Comparison of ENCODE assay signal across 8 cellular contexts in genomic region chr19:52962394-52963228, GRCh38. TPM values are rescaled to one million over a fixed set of nuclear protein-coding genes. Genes with fewer than 3 reads are reported as not detected.
DNase-seq lines count a peak whose midpoint lies in the region; ATAC-seq and TF ChIP-seq lines count a peak whose summit lies in the region.

TSS of gene ZNF816 (minus strand) at chr19:52962881. CDS start at chr19:52956089, 6,792 bp downstream.

- peak; percentile 96 for ATAC-seq in GM21825 (IDR thresholded peaks at IDR 0.05; ENCODE audit: unreplicated experiment)

- H3K4me2 ChIP-seq in DOHH2 (ENCODE audit: low read length) (peak within 1 kb of the TSS; percentile 66), Karpas-422 (ENCODE audit: low read depth, low read length, poor library complexity, severe bottlenecking) (peak within 1 kb of the TSS; percentile 88), neural cell (ENCODE audit: low read length) (peak within 1 kb of the TSS; percentile 85)

- H3K9me3 Mint-ChIP-seq in stimulated activated naive CD8-positive, alpha-beta T cell treated with anti-CD3 and anti-CD28 coated beads, Interleukin-15, Interleukin-2, amounts not matched to agents 100 ng/mL and 50 ng/mL, for 24 hours, result peaks cover 36% of the 10 kb centered on the region

- H3K36me3 Mint-ChIP-seq in stimulated activated naive CD8-positive, alpha-beta T cell treated with anti-CD3 and anti-CD28 coated beads, Interleukin-15, Interleukin-2, amounts not matched to agents 100 ng/mL and 50 ng/mL, for 24 hours (ENCODE audit: low read depth), result peaks cover 51% of the 10 kb centered on the region

- H3K4me3 Mint-ChIP-seq in stimulated activated naive CD8-positive, alpha-beta T cell treated with anti-CD3 and anti-CD28 coated beads, Interleukin-15, Interleukin-2, amounts not matched to agents 100 ng/mL and 50 ng/mL, for 24 hours, result peak within 1 kb of the TSS; percentile 93

- H3K79me2 ChIP-seq in DOHH2 (ENCODE audit: control insufficient read depth, low read length) (peaks cover 49% of the 10 kb centered on the region), Karpas-422 (ENCODE audit: low read length) (peaks cover 50% of the 10 kb centered on the region), neural cell (replicated peaks; ENCODE audit: insufficient read depth, low read length) (no peaks in the 10 kb centered on the region)

- H3K4me1 ChIP-seq in DOHH2 (ENCODE audit: control insufficient read depth, low read length) (peaks cover 14% of the 10 kb centered on the region), Karpas-422 (ENCODE audit: low read length) (peaks cover 17% of the 10 kb centered on the region)

- H3K27ac Mint-ChIP-seq in stimulated activated naive CD8-positive, alpha-beta T cell treated with anti-CD3 and anti-CD28 coated beads, Interleukin-15, Interleukin-2, amounts not matched to agents 100 ng/mL and 50 ng/mL, for 24 hours, result peak within 1 kb of the TSS; percentile 87

- peak within 1 kb of the TSS; percentile 90 for H3K4me3 ChIP-seq in DOHH2 (ENCODE audit: low read length)
- peak within 1 kb of the TSS; percentile 88 for H3K4me3 ChIP-seq in Karpas-422 (ENCODE audit: low read length)
- H3K4me3 ChIP-seq in fibroblast of villous mesenchyme (ENCODE audit: low read depth, low read length), result peak within 1 kb of the TSS; percentile 87
- H3K4me3 ChIP-seq in neural cell (ENCODE audit: low read length), result peak within 1 kb of the TSS; percentile 75

- TF ChIP-seq CTCF in DOHH2 (IDR thresholded peaks at IDR 0.05; ENCODE audit: low read depth, low read length, poor library complexity, severe bottlenecking) (no peak), RWPE1 (conservative IDR thresholded peaks at IDR 0.05; ENCODE audit: low read depth) (no peak), fibroblast of villous mesenchyme (IDR thresholded peaks at IDR 0.05; ENCODE audit: insufficient read depth, low read depth, low read length) (no peak), neural cell (IDR thresholded peaks at IDR 0.05; ENCODE audit: poor library complexity, severe bottlenecking) (no peak)

- H3K36me3 ChIP-seq in DOHH2 (ENCODE audit: control insufficient read depth, low read length) (peaks cover 36% of the 10 kb centered on the region), Karpas-422 (ENCODE audit: insufficient read depth, low read length) (peaks cover 36% of the 10 kb centered on the region), neural cell (ENCODE audit: insufficient read depth, low read length) (no peaks in the 10 kb centered on the region)

- H3F3A ChIP-seq in DOHH2 (ENCODE audit: control insufficient read depth, insufficient read depth) (no peaks in the 10 kb centered on the region), neural cell (ENCODE audit: insufficient read depth, low read length, poor library complexity, severe bottlenecking) (no peaks in the 10 kb centered on the region)

- H3K4me1 Mint-ChIP-seq in stimulated activated naive CD8-positive, alpha-beta T cell treated with anti-CD3 and anti-CD28 coated beads, Interleukin-15, Interleukin-2, amounts not matched to agents 100 ng/mL and 50 ng/mL, for 24 hours (ENCODE audit: low read depth), result peaks cover 27% of the 10 kb centered on the region

- H3K9ac ChIP-seq in Karpas-422 (ENCODE audit: low read length) (peak within 1 kb of the TSS; percentile 88), neural cell (ENCODE audit: low read length) (peak within 1 kb of the TSS; percentile 49)

- CTCF ChIA-PET in RWPE1 (lab: Yijun Ruan, JAX), result no interaction called here

- H3K27me3 ChIP-seq in DOHH2 (ENCODE audit: control insufficient read depth, low read length) (no peaks in the 10 kb centered on the region), Karpas-422 (ENCODE audit: low read length) (0 out of 2 replicates have a peak, but pooled peaks cover under 1% of the 10 kb centered on the region), neural cell (ENCODE audit: insufficient read depth, low read depth, low read length) (no peaks in the 10 kb centered on the region)

- TF ChIP-seq RAD21 in neural cell (conservative IDR thresholded peaks at IDR 0.05), result no peak

- POLR2A ChIA-PET in RWPE1 (lab: Yijun Ruan, JAX; ENCODE audit: low non-redundant PET), result interaction anchor here (1.0 kb wide), 1 partner anchor 20 kb away, joined by 3 read pairs; no protein-coding TSS in a partner anchor

- no peaks in the 10 kb centered on the region for H3K27me3 Mint-ChIP-seq in stimulated activated naive CD8-positive, alpha-beta T cell treated with anti-CD3 and anti-CD28 coated beads, Interleukin-15, Interleukin-2, amounts not matched to agents 100 ng/mL and 50 ng/mL, for 24 hours

- peaks cover 26% of the 10 kb centered on the region; the same call in 1 of the 2 replicates for H3K9me3 ChIP-seq in DOHH2 (ENCODE audit: control insufficient read depth, insufficient read depth, low read length)
- peaks cover 31% of the 10 kb centered on the region for H3K9me3 ChIP-seq in Karpas-422 (ENCODE audit: low read length)
- no peaks in the 10 kb centered on the region for H3K9me3 ChIP-seq in neural cell (ENCODE audit: low read length)

- DNase-seq in Karpas-422, result peak; percentile 100
- peak; percentile 95 for DNase-seq in RWPE1 (ENCODE audit: low spot score)
- DNase-seq in activated effector memory CD4-positive, alpha-beta T cell treated with anti-CD3 and anti-CD28 coated beads, Interleukin-2, amount 50 U/mL, for 16 hours, result peak; percentile 100
- DNase-seq in fibroblast of villous mesenchyme (ENCODE audit: low read depth), result peak; percentile 96

- H2AFZ ChIP-seq in Karpas-422 (ENCODE audit: low read length) (peak within 1 kb of the TSS; percentile 86), neural cell (ENCODE audit: low read depth, low read length) (peak within 1 kb of the TSS; percentile 66)

- H4K20me1 ChIP-seq in DOHH2 (ENCODE audit: control insufficient read depth, insufficient read depth, low read depth, low read length), result no peaks in the 10 kb centered on the region
- no peaks in the 10 kb centered on the region for H4K20me1 ChIP-seq in Karpas-422 (ENCODE audit: insufficient read depth, low read depth, low read length)
- no peaks in the 10 kb centered on the region for H4K20me1 ChIP-seq in neural cell (ENCODE audit: insufficient read depth)

- H3K9me2 ChIP-seq in DOHH2 (replicated peaks; ENCODE audit: control insufficient read depth, low read length) (no peaks in the 10 kb centered on the region), Karpas-422 (replicated peaks; ENCODE audit: insufficient read depth, low read length) (no peaks in the 10 kb centered on the region), neural cell (ENCODE audit: insufficient read depth, low read length) (no peaks in the 10 kb centered on the region)

- TF ChIP-seq EP300 in neural cell (conservative IDR thresholded peaks at IDR 0.05; ENCODE audit: poor library complexity, severe bottlenecking), result no peak

- H3K27ac ChIP-seq in DOHH2 (ENCODE audit: low read depth, low read length) (peak within 1 kb of the TSS; percentile 19; the same call in 1 of the 2 replicates), Karpas-422 (ENCODE audit: low read length) (peak within 1 kb of the TSS; percentile 34; the same call in 1 of the 2 replicates), RWPE1 (peak within 1 kb of the TSS; percentile 85), neural cell (ENCODE audit: low read length) (no peak within 1 kb of the TSS)

TF ChIP-seq in neural cell, 6 proteins besides CTCF, POLR2A, EP300 and RAD21:
- no peak for TF ChIP-seq TAF1 (IDR thresholded peaks at IDR 0.05; ENCODE audit: low read depth)
- TF ChIP-seq SMC3 (conservative IDR thresholded peaks at IDR 0.05; ENCODE audit: poor library complexity), result no peak
- TF ChIP-seq POLR2AphosphoS5 (IDR thresholded peaks at IDR 0.05), result no peak
- no peak for TF ChIP-seq EZH2 (IDR thresholded peaks at IDR 0.05; ENCODE audit: borderline replicate concordance, insufficient read depth, low read length, poor library complexity, severe bottlenecking)
- TF ChIP-seq REST (IDR thresholded peaks at IDR 0.05; ENCODE audit: borderline replicate concordance), result no peak
- no peak for TF ChIP-seq MXI1 (conservative IDR thresholded peaks at IDR 0.05; ENCODE audit: poor library complexity, severe bottlenecking)

RNA-seq across cellular contexts. Expression of gene ZNF816, which starts in this region (rescaled TPM):
- total RNA-seq in Karpas-422 (2014; rRNA removed; shearing (Covaris generic); ENCODE audit: low replicate concordance), result 15.2 and 20.0 TPM in 2 replicates
- total RNA-seq in fibroblast of villous mesenchyme, result 4.5 and 11.7 TPM in 2 replicates
- 0.10 and 1.5 TPM in 2 replicates for polyA plus RNA-seq in neural cell
- 3.2 and 4.6 TPM in 2 replicates for polyA minus RNA-seq in neural cell
